In genomic region chr5:145509336-145510150, GRCh38 we compare ENCODE assay signal across 25 cellular contexts.
DNase-seq lines count a peak whose midpoint lies in the region; ATAC-seq, FAIRE-seq and TF ChIP-seq lines count a peak whose summit lies in the region.
"Had no signal": no experiment of that assay in that cellular context is flagged by ENCODE, and none has a peak within 500 bp of the region (broad histone marks: within the 10 kb centered on the region; RNA-seq: fewer than 3 reads in every experiment).

No MANE protein-coding gene starts in this region.

- H3K36me3 ChIP-seq in bronchial epithelial cell (ENCODE audit: control insufficient read depth, insufficient read depth, low read length) = no peaks in the 10 kb centered on the region
- H3K36me3 ChIP-seq: breast epithelium, SJSA1, thyroid gland had no signal

- no peak for TF ChIP-seq CTCF in bronchial epithelial cell (IDR thresholded peaks at IDR 0.05; ENCODE audit: insufficient read depth, low read length, severe bottlenecking)

- no peak for DNase-seq in Right ventricle myocardium inferior (ENCODE audit: missing footprints)
- DNase-seq in cardiac septum (ENCODE audit: low spot score) = no peak
- peak; percentile 29 for DNase-seq in bronchial epithelial cell (ENCODE audit: low read depth)
- peak; percentile 21 for DNase-seq in kidney tubule cell (ENCODE audit: low spot score)
- DNase-seq in DMS114 treated with DMSO at 0.1 percent for 48 hours (lab: John Stamatoyannopoulos, UW; ENCODE audit: unreplicated experiment) = no peak
- DNase-seq: ACHN; activated CD4-positive, CD25-positive, alpha-beta regulatory T cell; activated naive CD8-positive, alpha-beta T cell treated with anti-CD3 and anti-CD28 coated beads, Interleukin-2, amount 10 ng/mL, durations not matched to agents 7 days and 5 days; CD4-positive, alpha-beta memory T cell; DND-41; dorsolateral prefrontal cortex; GOT3; head of caudate nucleus; NCI-H1048; NCI-H2171 treated with DMSO at 0.1 percent for 48 hours; PC-3; thyroid gland had no signal

- intact Hi-C loops in Right ventricle myocardium inferior (cut with DNase I) (no loop called here), cardiac septum (cut with DNase I) (no loop called here)

- no peak overlapping the region for H3K4me3 ChIP-seq in bronchial epithelial cell (ENCODE audit: low read depth, low read length)
- H3K4me3 ChIP-seq: breast epithelium, dorsolateral prefrontal cortex, psoas muscle, SJSA1, thyroid gland had no signal

- FAIRE-seq in bronchial epithelial cell (lab: Jason Lieb, UNC) = no peak
- FAIRE-seq: islet of Langerhans had no signal

- H3K27me3 ChIP-seq in bronchial epithelial cell (ENCODE audit: control insufficient read depth, insufficient read depth, low read length) = no peaks in the 10 kb centered on the region
- H3K27me3 ChIP-seq: breast epithelium, dorsolateral prefrontal cortex, SJSA1, thyroid gland had no signal

- peak; percentile 61 for ATAC-seq in Right ventricle myocardium inferior
- ATAC-seq in GM21360 (IDR thresholded peaks at IDR 0.05; ENCODE audit: unreplicated experiment) = no peak
- no peak for ATAC-seq in GM21423 (IDR thresholded peaks at IDR 0.05; ENCODE audit: unreplicated experiment)
- ATAC-seq in HG02852 (IDR thresholded peaks at IDR 0.05; ENCODE audit: unreplicated experiment) = no peak
- ATAC-seq: natural killer cell treated with Interleukin-12 subunit alpha and Interleukin-12 subunit beta and Interleukin-15 and Interleukin-18, amount 100 ng/mL, for 72 hours; PC-3; psoas muscle had no signal

Comparison
In these comparisons a context has a peak if more than half of its experiments do, and no peak if none do; other contexts are left out.
1. DNase-seq: peak in bronchial epithelial cell (single experiment) and kidney tubule cell (single experiment); none in Right ventricle myocardium inferior (single experiment), cardiac septum (single experiment) and DMS114 treated with DMSO at 0.1 percent for 48 hours (single experiment).